In genomic region chr1:109491372-109491771, GRCh38 we compare ENCODE assay signal across 15 cellular contexts. TPM values are rescaled to one million over a fixed set of nuclear protein-coding genes. Genes with fewer than 3 reads are reported as not detected.
"Had no signal": no experiment of that assay in that cellular context is flagged by ENCODE, and none has a peak within 500 bp of the region (broad histone marks: within the 10 kb centered on the region; RNA-seq: fewer than 3 reads in every experiment).

No MANE protein-coding gene starts in this region.

- H3K4me3 ChIP-seq: esophagus muscularis mucosa, hepatocyte, lung, stomach, thoracic aorta, transverse colon had no signal

- DNase-seq: kidney had no signal

- H3K27me3 ChIP-seq: esophagus muscularis mucosa, hepatocyte, stomach, transverse colon had no signal

- H3K9me3 Mint-ChIP-seq: natural killer cell treated with Interleukin-12 subunit alpha and Interleukin-12 subunit beta and Interleukin-15 and Interleukin-18, amount 100 ng/mL, for 72 hours had no signal

- H3K4me3 Mint-ChIP-seq: natural killer cell treated with Interleukin-12 subunit alpha and Interleukin-12 subunit beta and Interleukin-15 and Interleukin-18, amount 100 ng/mL, for 72 hours had no signal

- H3K27ac Mint-ChIP-seq: natural killer cell treated with Interleukin-12 subunit alpha and Interleukin-12 subunit beta and Interleukin-15 and Interleukin-18, amount 100 ng/mL, for 72 hours had no signal

- H3K36me3 ChIP-seq: transverse colon had no signal

- H3K27me3 Mint-ChIP-seq: natural killer cell treated with Interleukin-12 subunit alpha and Interleukin-12 subunit beta and Interleukin-15 and Interleukin-18, amount 100 ng/mL, for 72 hours had no signal

- H3K9me3 ChIP-seq: esophagus muscularis mucosa, stomach, thoracic aorta, transverse colon had no signal

- ATAC-seq: natural killer cell treated with Interleukin-12 subunit alpha and Interleukin-12 subunit beta and Interleukin-15 and Interleukin-18, amount 100 ng/mL, for 72 hours had no signal

- H3K27ac ChIP-seq: epithelial cell of prostate, esophagus muscularis mucosa, hepatocyte, stomach, thoracic aorta, transverse colon had no signal

RNA-seq across cellular contexts. Expression of gene SYPL2, which starts 25.0 kb away (rescaled TPM):
- total RNA-seq: natural killer cell treated with Interleukin-12 subunit alpha and Interleukin-12 subunit beta and Interleukin-15 and Interleukin-18, amount 100 ng/mL, for 72 hours; pulmonary artery endothelial cell had no signal

RNA-seq across cellular contexts. Expression of gene GPR61, which starts 48.3 kb away (rescaled TPM):
- total RNA-seq: chondrocyte; esophagus muscularis mucosa; fibroblast of villous mesenchyme; kidney; lung; natural killer cell treated with Interleukin-12 subunit alpha and Interleukin-12 subunit beta and Interleukin-15 and Interleukin-18, amount 100 ng/mL, for 72 hours; omental fat pad; sciatic nerve; stomach; thoracic aorta; transverse colon had no signal
- polyA plus RNA-seq: lung, urinary bladder had no signal
